25 cellular contexts compared by ENCODE assay signal in genomic region chr4:166980419-166980818, GRCh38.
A peak's percentile ranks its signal among the peaks of the same experiment; 100 is the strongest.
DNase-seq lines count a peak whose midpoint lies in the region; ATAC-seq and TF ChIP-seq lines count a peak whose summit lies in the region.
"Had no signal": no experiment of that assay in that cellular context is flagged by ENCODE, and none has a peak within 500 bp of the region (broad histone marks: within the 10 kb centered on the region; RNA-seq: fewer than 3 reads in every experiment).

No MANE protein-coding gene starts in this region.

- no peak overlapping the region for H3K4me3 Mint-ChIP-seq in activated T-helper 2 cell treated with anti-CD3 and anti-CD28 coated beads, Interferon-gamma antibody, Interleukin-2, Interleukin-4, amounts not matched to agents 10 μg/mL and 5 μg/mL and 100 μg/mL, durations not matched to agents 14 hours and 24 hours and 36 hours (ENCODE audit: low read depth)
- H3K4me3 Mint-ChIP-seq: CD14-positive monocyte; CD4-positive, alpha-beta memory T cell; CD4-positive, CD25-positive, alpha-beta regulatory T cell; CD8-positive, alpha-beta memory T cell had no signal

- H3K4me1 Mint-ChIP-seq in activated T-helper 2 cell treated with anti-CD3 and anti-CD28 coated beads, Interferon-gamma antibody, Interleukin-2, Interleukin-4, amounts not matched to agents 10 μg/mL and 5 μg/mL and 100 μg/mL, durations not matched to agents 14 hours and 24 hours and 36 hours (ENCODE audit: low read depth): no peaks in the 10 kb centered on the region
- H3K4me1 Mint-ChIP-seq: CD14-positive monocyte; CD4-positive, alpha-beta memory T cell; CD4-positive, CD25-positive, alpha-beta regulatory T cell; CD8-positive, alpha-beta memory T cell had no signal

- no peak overlapping the region for H3K18ac ChIP-seq in neuronal stem cell (ENCODE audit: low read length)

- no peak for TF ChIP-seq CTCF in gastroesophageal sphincter (IDR thresholded peaks at IDR 0.05)

- H2BK15ac ChIP-seq in neuronal stem cell (ENCODE audit: low read length): no peak overlapping the region

- TF ChIP-seq POLR2A in gastroesophageal sphincter (IDR thresholded peaks at IDR 0.05): no peak

- H2AFZ ChIP-seq in neuronal stem cell (ENCODE audit: low read length): no peak overlapping the region

- no peak overlapping the region for H3K27ac Mint-ChIP-seq in activated T-helper 2 cell treated with anti-CD3 and anti-CD28 coated beads, Interferon-gamma antibody, Interleukin-2, Interleukin-4, amounts not matched to agents 10 μg/mL and 5 μg/mL and 100 μg/mL, durations not matched to agents 14 hours and 24 hours and 36 hours
- H3K27ac Mint-ChIP-seq: CD14-positive monocyte; CD4-positive, alpha-beta memory T cell; CD4-positive, CD25-positive, alpha-beta regulatory T cell; CD8-positive, alpha-beta memory T cell had no signal

- H3K4me1 ChIP-seq in gastroesophageal sphincter (no peaks in the 10 kb centered on the region), neuronal stem cell (ENCODE audit: control insufficient read depth in 2 of 2, insufficient read depth in 1 of 2, low read depth in 1 of 2, low read length in 2 of 2) (no peaks in the 10 kb centered on the region)
- H3K4me1 ChIP-seq: BE2C, BLaER1 had no signal

- no peak for TF ChIP-seq EP300 in gastroesophageal sphincter (IDR thresholded peaks at IDR 0.05)

- H3K27me3 ChIP-seq in gastroesophageal sphincter: no peaks in the 10 kb centered on the region
- no peaks in the 10 kb centered on the region for H3K27me3 ChIP-seq in neuronal stem cell (ENCODE audit: control insufficient read depth in 3 of 3, insufficient read depth in 3 of 3, low read depth in 1 of 3, low read length in 3 of 3)
- H3K27me3 ChIP-seq: BE2C, BLaER1 had no signal

- H3K4me2 ChIP-seq in neuronal stem cell (ENCODE audit: insufficient read depth, low read length, poor library complexity, severe bottlenecking): no peak overlapping the region
- H3K4me2 ChIP-seq: BLaER1 had no signal

- peak overlapping the region; percentile 88 for H2BK12ac ChIP-seq in neuronal stem cell (ENCODE audit: low read length)

- H2BK120ac ChIP-seq in neuronal stem cell (ENCODE audit: low read depth, low read length): no peak overlapping the region

- no peaks in the 10 kb centered on the region for H3K27me3 Mint-ChIP-seq in activated T-helper 2 cell treated with anti-CD3 and anti-CD28 coated beads, Interferon-gamma antibody, Interleukin-2, Interleukin-4, amounts not matched to agents 10 μg/mL and 5 μg/mL and 100 μg/mL, durations not matched to agents 14 hours and 24 hours and 36 hours (ENCODE audit: low read depth)
- H3K27me3 Mint-ChIP-seq: CD4-positive, alpha-beta memory T cell; CD4-positive, CD25-positive, alpha-beta regulatory T cell; CD8-positive, alpha-beta memory T cell had no signal

- no peak overlapping the region for H3K14ac ChIP-seq in neuronal stem cell (ENCODE audit: low read length)

- H3K9me3 ChIP-seq in gastroesophageal sphincter (no peaks in the 10 kb centered on the region), neuronal stem cell (replicated peaks in 1 of 2; ENCODE audit: control insufficient read depth in 2 of 2, insufficient read depth in 1 of 2, low read depth in 1 of 2, low read length in 2 of 2) (peaks cover 0 to 4% of the 10 kb centered on the region in 2 donors)
- H3K9me3 ChIP-seq: BE2C had no signal

- H3K9me3 Mint-ChIP-seq in activated T-helper 2 cell treated with anti-CD3 and anti-CD28 coated beads, Interferon-gamma antibody, Interleukin-2, Interleukin-4, amounts not matched to agents 10 μg/mL and 5 μg/mL and 100 μg/mL, durations not matched to agents 14 hours and 24 hours and 36 hours: no peaks in the 10 kb centered on the region

- no peak overlapping the region for H3K9ac ChIP-seq in neuronal stem cell (ENCODE audit: low read depth, low read length, poor library complexity)
- H3K9ac ChIP-seq: BLaER1 had no signal

- no peak overlapping the region for H3K23ac ChIP-seq in neuronal stem cell (ENCODE audit: low read depth, low read length, poor library complexity)

- H3K4me3 ChIP-seq in gastroesophageal sphincter (no peak overlapping the region), neuronal stem cell (ENCODE audit: low read length in 2 of 2) (no peak overlapping the region)
- H3K4me3 ChIP-seq: BLaER1, GM12878 had no signal

- H2BK5ac ChIP-seq in neuronal stem cell (ENCODE audit: low read length): no peak overlapping the region

- intact Hi-C loops in sciatic nerve (cut with DNase I): no loop called here
- intact Hi-C loops in activated T-helper 2 cell treated with anti-CD3 and anti-CD28 coated beads, Interferon-gamma antibody, Interleukin-2, Interleukin-4, amounts not matched to agents 10 μg/mL and 5 μg/mL and 100 μg/mL, durations not matched to agents 14 hours and 24 hours and 36 hours (cut with micrococcal nuclease): no loop called here

- H4K8ac ChIP-seq in neuronal stem cell (ENCODE audit: low read depth, low read length): no peak overlapping the region

- WGBS in gastroesophageal sphincter (ENCODE audit: low coverage in 1 of 2), 2 donors: no CpG with 5 or more reads among the region's 3 CpGs
- WGBS in neuronal stem cell (ENCODE audit: extremely low coverage in 2 of 2, insufficient read length in 2 of 2, insufficient replicate concordance in 1 of 2), 2 donors: no CpG with 5 or more reads among the region's 3 CpGs

- no peak overlapping the region for H2AK5ac ChIP-seq in neuronal stem cell (ENCODE audit: low read depth, low read length)

- no peaks in the 10 kb centered on the region for H3K79me1 ChIP-seq in neuronal stem cell (ENCODE audit: low read depth, low read length)

- DNase-seq in neuronal stem cell (ENCODE audit: low spot score) (no peak), sciatic nerve (ENCODE audit: low spot score) (no peak), NCI-H2171 treated with DMSO at 0.1 percent for 48 hours (lab: John Stamatoyannopoulos, UW) (no peak), NCI-H510A (lab: John Stamatoyannopoulos, UW) (no peak)
- no peak for DNase-seq in activated CD4-positive, CD25-positive, alpha-beta regulatory T cell treated with anti-CD3 and anti-CD28 coated beads, Interleukin-2, amount 50 U/mL, for 72 hours
- no peak for DNase-seq in activated T-helper 2 cell treated with anti-CD3 and anti-CD28 coated beads, Interferon-gamma antibody, Interleukin-2, Interleukin-4, amounts not matched to agents 10 μg/mL and 5 μg/mL and 100 μg/mL, durations not matched to agents 14 hours and 24 hours and 36 hours (ENCODE audit: low spot score)
- DNase-seq: 8988T; ACHN; BE2C; C1 segment of cervical spinal cord; CD4-positive, alpha-beta memory T cell; CD4-positive, CD25-positive, alpha-beta regulatory T cell; CD8-positive, alpha-beta memory T cell; COR-L47; DMS 273 treated with DMSO at 0.1 percent for 48 hours; DMS153; DMS53; DMS79; DND-41; EL; GDM1 had no signal

- H3K36me3 ChIP-seq in gastroesophageal sphincter (no peaks in the 10 kb centered on the region), neuronal stem cell (replicated peaks in 1 of 2; ENCODE audit: control insufficient read depth in 2 of 2, insufficient read depth in 2 of 2, low read length in 2 of 2) (no peaks in the 10 kb centered on the region)
- H3K36me3 ChIP-seq: BE2C, BLaER1 had no signal

- H3K27ac ChIP-seq in gastroesophageal sphincter (no peak overlapping the region), neuronal stem cell (replicated peaks; ENCODE audit: low read length) (no peak overlapping the region)
- H3K27ac ChIP-seq: BLaER1 had no signal

- ATAC-seq in gastroesophageal sphincter (peak; percentile 25), sciatic nerve (peak; percentile 24)
- ATAC-seq: GM12878 had no signal

- H3K4ac ChIP-seq in neuronal stem cell (ENCODE audit: low read length): no peak overlapping the region

- no peaks in the 10 kb centered on the region for H3K36me3 Mint-ChIP-seq in activated T-helper 2 cell treated with anti-CD3 and anti-CD28 coated beads, Interferon-gamma antibody, Interleukin-2, Interleukin-4, amounts not matched to agents 10 μg/mL and 5 μg/mL and 100 μg/mL, durations not matched to agents 14 hours and 24 hours and 36 hours (ENCODE audit: low read depth)
- H3K36me3 Mint-ChIP-seq: CD14-positive monocyte; CD4-positive, alpha-beta memory T cell; CD4-positive, CD25-positive, alpha-beta regulatory T cell; CD8-positive, alpha-beta memory T cell had no signal

- no peak overlapping the region for H4K91ac ChIP-seq in neuronal stem cell (ENCODE audit: low read depth, low read length, poor library complexity)
